Comparison of ENCODE assay signal across 8 cellular contexts in the genomic region with DNA sequence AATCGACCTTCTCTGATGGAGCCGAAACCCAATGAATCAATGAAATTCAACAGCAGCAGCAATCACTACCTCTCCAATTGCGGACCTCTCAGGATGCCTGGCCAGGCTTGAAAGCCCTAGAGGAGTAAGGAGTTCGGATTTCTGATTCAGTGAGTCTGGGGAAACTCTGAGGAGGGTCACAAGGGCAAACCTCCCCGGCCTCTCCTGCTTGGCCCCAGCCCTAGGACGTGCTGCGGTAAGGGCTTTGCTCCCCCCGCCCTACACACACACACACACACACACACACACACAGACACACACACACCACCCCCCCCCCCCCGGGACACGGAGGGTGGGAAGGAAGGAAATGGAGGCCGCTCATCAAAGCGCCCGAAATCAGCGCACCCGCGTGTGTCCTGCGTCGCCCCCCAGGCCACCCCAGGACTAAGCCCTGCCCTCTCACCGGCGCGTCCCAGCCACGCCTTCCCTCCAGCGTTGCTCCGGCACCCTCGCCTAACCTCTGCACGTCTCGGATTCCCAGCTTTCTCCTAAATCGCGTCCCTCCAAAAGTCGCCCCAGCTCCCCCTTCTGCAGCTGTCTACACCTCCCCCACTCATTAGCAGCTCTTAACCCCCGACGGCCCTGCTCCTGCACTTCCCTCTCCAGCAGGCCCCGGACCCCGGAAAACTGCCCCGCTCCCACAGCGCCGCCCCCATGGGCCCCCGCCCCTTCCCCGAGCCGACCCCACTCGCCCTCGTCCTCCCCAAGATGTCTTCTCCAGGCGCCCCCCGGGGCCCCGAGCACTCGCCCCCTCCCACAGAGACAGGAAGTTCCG. TPM values are rescaled to one million over a fixed set of nuclear protein-coding genes. Genes with fewer than 3 reads are reported as not detected.
DNase-seq lines count a peak whose midpoint lies in the region; ATAC-seq, FAIRE-seq and TF ChIP-seq lines count a peak whose summit lies in the region.

No MANE protein-coding gene starts in this region.

- no TSS peak for BruUV-seq in K562 (replicated peaks; lab: Mats Ljungman, UMichigan)

- H2AFZ ChIP-seq in K562 (ENCODE audit: low read depth, low read length): peak overlapping the region; percentile 59; the same call in 1 of the 2 replicates

- CTCF ChIA-PET in K562 (lab: Yijun Ruan, JAX; ENCODE audit: low intra/inter-chr PET ratio): no interaction called here

- H3K27me3 ChIP-seq in DOHH2 (ENCODE audit: control insufficient read depth, low read length) (no peaks in the 10 kb centered on the region), K562 (ENCODE audit: control insufficient read depth in 2 of 2, insufficient read depth in 2 of 2, low read length in 2 of 2) (no peaks in the 10 kb centered on the region)

- peaks cover 22 to 27% of the 10 kb centered on the region in 2 donors for H3K4me1 Mint-ChIP-seq in immature natural killer cell

- peaks cover 15 to 17% (median 15%) of the 10 kb centered on the region in 3 donors for H3K27me3 Mint-ChIP-seq in immature natural killer cell (ENCODE audit: low read depth in 3 of 3)

- no peaks in the 10 kb centered on the region for H3K9me3 Mint-ChIP-seq in immature natural killer cell

- peaks cover 6% of the 10 kb centered on the region; the same call in 1 of the 2 replicates for H4K20me1 ChIP-seq in DOHH2 (ENCODE audit: control insufficient read depth, insufficient read depth, low read depth, low read length)
- peaks cover 7% of the 10 kb centered on the region for H4K20me1 ChIP-seq in K562 (replicated peaks; ENCODE audit: control insufficient read depth, insufficient read depth, low read length)

- no peaks in the 10 kb centered on the region for H3K36me3 Mint-ChIP-seq in immature natural killer cell

- H3K9ac ChIP-seq in SK-N-MC (ENCODE audit: insufficient read length) (peak overlapping the region; percentile 70), K562 (ENCODE audit: insufficient read depth in 1 of 2, low read depth in 2 of 2, low read length in 2 of 2) (peak overlapping the region in 1 of 2 experiments; percentile 91; a peak in 3 of 4 replicates)

- ATAC-seq in K562: peak; percentile 47
- no peak for ATAC-seq in GM21529 (IDR thresholded peaks at IDR 0.05; ENCODE audit: unreplicated experiment)

- H3K27ac ChIP-seq in DOHH2 (ENCODE audit: low read depth, low read length) (no peak overlapping the region), SK-N-MC (no peak overlapping the region), K562 (ENCODE audit: extremely low read depth, low read depth, low read length) (no peak overlapping the region)

- no peaks in the 10 kb centered on the region for H3F3A ChIP-seq in DOHH2 (ENCODE audit: control insufficient read depth, insufficient read depth)

- POLR2A ChIA-PET in K562 (lab: Yijun Ruan, JAX): interaction anchor here (0.6 to 2.4 kb wide), 5 partner anchors 9 to 204 kb away, joined by 3 to 9 read pairs (median 5); no protein-coding TSS in a partner anchor

- H3K27ac Mint-ChIP-seq in immature natural killer cell: peak overlapping the region; percentile 56 to 94 (median 86)

- WGBS in K562 (ENCODE audit: insufficient coverage, low coverage, missing lambda C conversion rate): 9% methylated on average over 7 of the region's 47 CpGs

- no peak for DNase-seq in HFF-Myc (ENCODE audit: extremely low read depth, low read depth)
- no peak for DNase-seq in SK-N-MC (ENCODE audit: low read depth, low spot score)
- peak; percentile 30 to 49 (median 44) for DNase-seq in K562 (ENCODE audit: extremely low read depth in 1 of 4, low spot score in 3 of 4)
- peak; percentile 28 to 34 (median 33) for DNase-seq in immature natural killer cell
- DNase-seq in stimulated activated CD4-positive, alpha-beta T cell treated with anti-CD3 and anti-CD28 coated beads, Interleukin-4, amount 100 ng/mL, for 1 hour: peak; percentile 33
- DNase-seq in D721Med (ENCODE audit: insufficient read length, low spot score): no peak

- H3K4me3 Mint-ChIP-seq in immature natural killer cell: peak overlapping the region; percentile 94 to 98 (median 95)

- in situ Hi-C loops in K562 (cut with MboI): no loop called here

- TF ChIP-seq POLR2A in K562 (conservative IDR thresholded peaks at IDR 0.05): no peak

- H3K4me1 ChIP-seq in DOHH2 (ENCODE audit: control insufficient read depth, low read length): peaks cover 21% of the 10 kb centered on the region
- H3K4me1 ChIP-seq in K562 (replicated peaks in 1 of 2; ENCODE audit: control insufficient read depth in 2 of 2, insufficient read depth in 2 of 2, low read length in 2 of 2): peaks cover 17 to 19% of the 10 kb centered on the region in 2 experiments; a peak in 4 of 5 replicates

- FAIRE-seq in K562 (lab: Jason Lieb, UNC) (no peak), D721Med (lab: Jason Lieb, UNC) (no peak)

- H3K79me2 ChIP-seq in DOHH2 (ENCODE audit: control insufficient read depth, low read length) (peaks cover 55% of the 10 kb centered on the region), K562 (ENCODE audit: control insufficient read depth, insufficient read depth, low read length) (peaks cover 44% of the 10 kb centered on the region)

- no peak for TF ChIP-seq EP300 in K562 (IDR thresholded peaks at IDR 0.05; ENCODE audit: low read length)

- H3K36me3 ChIP-seq in DOHH2 (ENCODE audit: control insufficient read depth, low read length) (peaks cover 3% of the 10 kb centered on the region; the same call in 1 of the 2 replicates), SK-N-MC (ENCODE audit: insufficient read depth, low read length) (no peaks in the 10 kb centered on the region), K562 (ENCODE audit: control insufficient read depth, insufficient read depth, low read length) (no peaks in the 10 kb centered on the region)

- H3K4me2 ChIP-seq in DOHH2 (ENCODE audit: low read length) (peak overlapping the region; percentile 76), K562 (ENCODE audit: insufficient read depth, low read length) (peak overlapping the region; percentile 82)

- H3K9me3 ChIP-seq in DOHH2 (ENCODE audit: control insufficient read depth, insufficient read depth, low read length) (no peaks in the 10 kb centered on the region), SK-N-MC (ENCODE audit: low read depth, low read length) (no peaks in the 10 kb centered on the region), K562 (replicated peaks; ENCODE audit: control insufficient read depth, insufficient read depth, low read depth, low read length) (no peaks in the 10 kb centered on the region)

- no peaks in the 10 kb centered on the region for H3K9me2 ChIP-seq in DOHH2 (replicated peaks; ENCODE audit: control insufficient read depth, low read length)

- intact Hi-C loops in K562 (cut with micrococcal nuclease): no loop called here

- TF ChIP-seq RAD21 in K562 (CRISPR knock-in tag; conservative IDR thresholded peaks at IDR 0.05 in 1 of 2, IDR thresholded peaks at IDR 0.05 in 1 of 2): no peak

- no peaks in the 10 kb centered on the region for H3K9me1 ChIP-seq in K562 (ENCODE audit: control insufficient read depth, insufficient read depth, low read length)

- H3K4me3 ChIP-seq in DOHH2 (ENCODE audit: low read length) (peak overlapping the region; percentile 83), HFF-Myc (replicated peaks; ENCODE audit: low read depth, low read length) (peak overlapping the region; percentile 61), SK-N-MC (peak overlapping the region; percentile 96), K562 (peak overlapping the region; percentile 71)

- TF ChIP-seq CTCF in DOHH2 (IDR thresholded peaks at IDR 0.05; ENCODE audit: low read depth, low read length, poor library complexity, severe bottlenecking) (no peak), HFF-Myc (IDR thresholded peaks at IDR 0.05; ENCODE audit: low read depth, low read length, missing control alignments) (no peak), K562 (IDR thresholded peaks at IDR 0.05 in 2 of 3, conservative IDR thresholded peaks at IDR 0.05 in 1 of 3; ENCODE audit: insufficient read depth in 2 of 3, low read depth in 1 of 3, low read length in 3 of 3) (no peak), D721Med (IDR thresholded peaks at IDR 0.05; ENCODE audit: insufficient read depth, missing control alignments) (no peak)

TF ChIP-seq in K562, 482 proteins besides CTCF, POLR2A, EP300 and RAD21 (continues in another document):
- peak; percentile 24 for TF ChIP-seq HMGN3 (IDR thresholded peaks at IDR 0.05; ENCODE audit: borderline replicate concordance, extremely low read depth, insufficient read length, low read depth, low read length)
- peak in 1 of 2 experiments; percentile 25; a peak in 1 of 4 replicates for TF ChIP-seq HDAC1 (IDR thresholded peaks at IDR 0.05)
- TF ChIP-seq SRSF3 (IDR thresholded peaks at IDR 0.05; ENCODE audit: insufficient read depth, low read length): no peak
- 0 out of 2 replicates have a peak, but pooled peaks have one; percentile 8 for TF ChIP-seq GABPB1 (CRISPR knock-in tag; IDR thresholded peaks at IDR 0.05)
- TF ChIP-seq, protein P1, sequence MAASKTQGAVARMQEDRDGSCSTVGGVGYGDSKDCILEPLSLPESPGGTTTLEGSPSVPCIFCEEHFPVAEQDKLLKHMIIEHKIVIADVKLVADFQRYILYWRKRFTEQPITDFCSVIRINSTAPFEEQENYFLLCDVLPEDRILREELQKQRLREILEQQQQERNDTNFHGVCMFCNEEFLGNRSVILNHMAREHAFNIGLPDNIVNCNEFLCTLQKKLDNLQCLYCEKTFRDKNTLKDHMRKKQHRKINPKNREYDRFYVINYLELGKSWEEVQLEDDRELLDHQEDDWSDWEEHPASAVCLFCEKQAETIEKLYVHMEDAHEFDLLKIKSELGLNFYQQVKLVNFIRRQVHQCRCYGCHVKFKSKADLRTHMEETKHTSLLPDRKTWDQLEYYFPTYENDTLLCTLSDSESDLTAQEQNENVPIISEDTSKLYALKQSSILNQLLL (CRISPR knock-in tag; IDR thresholded peaks at IDR 0.05; ENCODE audit: borderline replicate concordance): no peak

RNA-seq across cellular contexts. Expression of a gene that starts 0.7 kb away (rescaled TPM):
- 40.5 and 46.9 TPM in 2 replicates for total RNA-seq in K562 (2011; cell fraction: chromatin; rRNA removed; ENCODE audit: low replicate concordance)
- 24.3 and 27.1 TPM in 2 replicates for total RNA-seq in K562 (2011; cell fraction: nucleolus; rRNA removed)
- 37.3 and 38.1 TPM in 2 replicates for total RNA-seq in K562 (2011; cell fraction: nucleoplasm; rRNA removed)
- total RNA-seq in K562 (2014; rRNA removed): 20.3 and 23.9 TPM in 2 replicates
- 18.4 and 19.2 TPM in 2 replicates for total RNA-seq in K562 (2014; rRNA removed; fragmentation: Illumina TruSeq; extraction: Trizol)
- 21.0 TPM in 2 replicates for total RNA-seq in K562 (2015; rRNA removed; fragmentation: Illumina TruSeq; extraction: Trizol)
- 39.1 and 45.1 TPM in 2 replicates for total RNA-seq in K562 (2021)
- polyA plus RNA-seq in K562 (2011; rRNA removed): 44.4 and 45.1 TPM in 2 replicates
- polyA plus RNA-seq in K562 (2011; cell fraction: cytosol; rRNA removed): 38.0 and 44.7 TPM in 2 replicates
- polyA plus RNA-seq in K562 (2011; cell fraction: nucleus; rRNA removed): 53.1 and 58.4 TPM in 2 replicates
- 31.0 and 53.1 TPM in 2 replicates for polyA plus RNA-seq in K562 (2012)
- polyA plus RNA-seq in K562 (2014; fragmentation: Illumina TruSeq; extraction: Trizol): 33.5 and 37.5 TPM in 2 replicates
- polyA plus RNA-seq in K562 (2014; fragmentation: Nextera tagmentation; extraction: Ambion mirVana): under 1 TPM; 0.45 to 0.83 TPM
- 31.8 and 36.3 TPM in 2 replicates for polyA plus RNA-seq in K562 (2014; rRNA removed)
- polyA minus RNA-seq in K562 (2011; rRNA and poly(A)+ RNA removed): 23.9 and 28.8 TPM in 2 replicates
- 13.7 and 17.0 TPM in 2 replicates for polyA minus RNA-seq in K562 (2011; cell fraction: cytosol; rRNA and poly(A)+ RNA removed)
- 9.4 and 14.0 TPM in 2 replicates for polyA minus RNA-seq in K562 (2011; cell fraction: nucleus; rRNA and poly(A)+ RNA removed)
- 10 to 100 TPM; 18.4 to 31.6 (median 23.0) TPM for polyA plus RNA-seq in immature natural killer cell

Comparison
In these comparisons a context has a peak if more than half of its experiments do, and no peak if none do; other contexts are left out.
1. DNase-seq: peak in K562 (4 of 4), immature natural killer cell (3 of 3) and stimulated activated CD4-positive, alpha-beta T cell treated with anti-CD3 and anti-CD28 coated beads, Interleukin-4, amount 100 ng/mL, for 1 hour (single experiment); none in HFF-Myc (single experiment), SK-N-MC (single experiment) and D721Med (single experiment).
2. Peak in every context shown above with its lines, with median percentiles within 50 percentile points of each other: H3K4me3 ChIP-seq.